Comparison of ENCODE assay signal across 11 cellular contexts in the genomic region with DNA sequence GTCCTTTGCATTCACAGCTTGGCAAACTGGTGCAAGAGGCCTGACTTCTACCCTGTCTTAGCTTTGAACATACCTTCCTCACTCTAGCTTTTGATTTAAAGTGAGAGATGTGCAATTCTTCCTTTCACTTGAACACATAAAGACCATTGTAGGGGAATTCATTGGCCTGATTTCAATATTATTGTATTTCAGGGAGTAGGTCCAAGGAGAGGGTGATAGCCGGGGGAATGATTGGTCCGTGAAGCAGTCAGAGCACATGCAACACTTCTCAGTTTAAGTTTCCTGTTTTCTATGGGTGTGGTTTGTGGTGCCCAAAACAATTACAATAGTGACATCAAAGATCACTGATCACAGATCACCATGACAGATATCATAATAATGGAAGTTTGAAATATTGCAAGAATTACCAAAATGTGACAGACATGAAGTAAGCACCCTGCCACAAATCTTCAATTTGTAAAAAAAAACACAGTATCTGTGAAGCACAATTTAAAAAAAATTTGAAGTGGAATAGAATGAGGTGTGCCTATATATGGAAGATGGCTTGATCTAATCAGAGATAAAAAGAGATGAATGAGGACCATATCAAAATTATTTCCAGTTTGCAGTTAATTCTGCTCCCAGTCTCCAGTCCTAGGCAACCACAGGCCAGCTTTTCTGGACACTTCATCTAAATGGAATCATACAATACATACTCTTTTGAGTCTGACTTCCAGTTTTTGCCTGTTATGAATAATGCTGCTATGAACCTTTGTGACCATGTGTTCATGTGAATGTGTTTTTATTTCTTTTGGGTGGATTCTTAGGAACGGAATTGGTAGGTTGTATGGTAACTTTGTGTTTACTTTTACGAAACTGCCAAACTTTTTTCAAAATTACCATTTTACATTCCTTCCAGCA. TPM values are rescaled to one million over a fixed set of nuclear protein-coding genes. Genes with fewer than 3 reads are reported as not detected.
A peak's percentile ranks its signal among the peaks of the same experiment; 100 is the strongest.
DNase-seq lines count a peak whose midpoint lies in the region; ATAC-seq and TF ChIP-seq lines count a peak whose summit lies in the region.
"Had no signal": no experiment of that assay in that cellular context is flagged by ENCODE, and none has a peak within 500 bp of the region (broad histone marks: within the 10 kb centered on the region; RNA-seq: fewer than 3 reads in every experiment).

No MANE protein-coding gene starts in this region.

- ATAC-seq in HG02610 (IDR thresholded peaks at IDR 0.05; ENCODE audit: unreplicated experiment) (peak; percentile 75), mucosa of descending colon (peak; percentile 78), left lobe of liver (no peak), GM18873 (IDR thresholded peaks at IDR 0.05; ENCODE audit: low FRiP score, unreplicated experiment) (no peak)
- ATAC-seq: HCT116 had no signal

- no peak overlapping the region for H3K4me3 ChIP-seq in BLaER1 treated with 17β-estradiol and CSF1 and Interleukin-3, amounts not matched to agents 10 nM and 100 nM
- H3K4me3 ChIP-seq in mucosa of descending colon: no peak overlapping the region

- peaks cover 26% of the 10 kb centered on the region for H3K36me3 Mint-ChIP-seq in activated T-helper 1 cell treated with anti-CD3 and anti-CD28 coated beads, Interleukin-12 subunit alpha, Interleukin-12 subunit beta, Interleukin-2, Interleukin-4 antibody, amounts not matched to agents 30 ng/mL and 10 ng/mL and 1 ng/mL, durations not matched to agents 14 hours and 24 hours and 36 hours (ENCODE audit: low read depth)

- no peak for TF ChIP-seq CTCF in mucosa of descending colon (IDR thresholded peaks at IDR 0.05)

- peaks cover 4% of the 10 kb centered on the region for H3K9me3 Mint-ChIP-seq in activated T-helper 1 cell treated with anti-CD3 and anti-CD28 coated beads, Interleukin-12 subunit alpha, Interleukin-12 subunit beta, Interleukin-2, Interleukin-4 antibody, amounts not matched to agents 30 ng/mL and 10 ng/mL and 1 ng/mL, durations not matched to agents 14 hours and 24 hours and 36 hours

- peaks cover 59% of the 10 kb centered on the region for H3K4me1 Mint-ChIP-seq in activated T-helper 1 cell treated with anti-CD3 and anti-CD28 coated beads, Interleukin-12 subunit alpha, Interleukin-12 subunit beta, Interleukin-2, Interleukin-4 antibody, amounts not matched to agents 30 ng/mL and 10 ng/mL and 1 ng/mL, durations not matched to agents 14 hours and 24 hours and 36 hours (ENCODE audit: low read depth)

- no peaks in the 10 kb centered on the region for H3K27me3 Mint-ChIP-seq in activated T-helper 1 cell treated with anti-CD3 and anti-CD28 coated beads, Interleukin-12 subunit alpha, Interleukin-12 subunit beta, Interleukin-2, Interleukin-4 antibody, amounts not matched to agents 30 ng/mL and 10 ng/mL and 1 ng/mL, durations not matched to agents 14 hours and 24 hours and 36 hours (ENCODE audit: insufficient read depth)

- peak overlapping the region in 9 of 11 experiments; percentile 6 to 59 (median 28); a peak in 10 of 22 replicates for H3K27ac ChIP-seq in BLaER1 treated with 17β-estradiol and CSF1 and Interleukin-3, amounts not matched to agents 10 nM and 100 nM

- H4K20me1 ChIP-seq in BLaER1 treated with 17β-estradiol and CSF1 and Interleukin-3, amounts not matched to agents 10 nM and 100 nM: no peaks in the 10 kb centered on the region

- peak overlapping the region; percentile 22 for H3K4me3 Mint-ChIP-seq in activated T-helper 1 cell treated with anti-CD3 and anti-CD28 coated beads, Interleukin-12 subunit alpha, Interleukin-12 subunit beta, Interleukin-2, Interleukin-4 antibody, amounts not matched to agents 30 ng/mL and 10 ng/mL and 1 ng/mL, durations not matched to agents 14 hours and 24 hours and 36 hours

- DNase-seq in activated T-helper 1 cell treated with anti-CD3 and anti-CD28 coated beads, Interleukin-12 subunit alpha, Interleukin-12 subunit beta, Interleukin-2, Interleukin-4 antibody, amounts not matched to agents 30 ng/mL and 10 ng/mL and 1 ng/mL, durations not matched to agents 14 hours and 24 hours and 36 hours (ENCODE audit: low spot score): peak; percentile 11
- DNase-seq in mucosa of descending colon (no peak), left lobe of liver (ENCODE audit: low spot score) (no peak), iPS-NIHi7 (ENCODE audit: extremely low spot score) (no peak), hippocampal formation (lab: John Stamatoyannopoulos, UW) (no peak)
- DNase-seq: EL, NCI-H1436 had no signal

- H3K27me3 ChIP-seq in BLaER1 treated with 17β-estradiol and CSF1 and Interleukin-3, amounts not matched to agents 10 nM and 100 nM: no peaks in the 10 kb centered on the region

- H3K4me1 ChIP-seq in BLaER1 treated with 17β-estradiol and CSF1 and Interleukin-3, amounts not matched to agents 10 nM and 100 nM: peaks cover 16 to 36% (median 25%) of the 10 kb centered on the region in 10 experiments
- peaks cover 22% of the 10 kb centered on the region for H3K4me1 ChIP-seq in mucosa of descending colon (ENCODE audit: low read depth)

- H3K4me2 ChIP-seq in BLaER1 treated with 17β-estradiol and CSF1 and Interleukin-3, amounts not matched to agents 10 nM and 100 nM: peak overlapping the region; percentile 11 to 58 (median 38)

- 0 out of 22 replicates have a peak overlapping the region, but pooled peaks of 1 of the 11 experiments have one; percentile 2 for H3K9ac ChIP-seq in BLaER1 treated with 17β-estradiol and CSF1 and Interleukin-3, amounts not matched to agents 10 nM and 100 nM

- H3K27ac Mint-ChIP-seq in activated T-helper 1 cell treated with anti-CD3 and anti-CD28 coated beads, Interleukin-12 subunit alpha, Interleukin-12 subunit beta, Interleukin-2, Interleukin-4 antibody, amounts not matched to agents 30 ng/mL and 10 ng/mL and 1 ng/mL, durations not matched to agents 14 hours and 24 hours and 36 hours: peak overlapping the region; percentile 92

- H3K9me3 ChIP-seq in BLaER1 treated with 17β-estradiol and CSF1 and Interleukin-3, amounts not matched to agents 10 nM and 100 nM (replicated peaks in 1 of 11): peaks cover 0 to 17% (median 6%) of the 10 kb centered on the region in 11 experiments; a peak in 14 of 22 replicates
- H3K9me3 ChIP-seq in mucosa of descending colon: no peaks in the 10 kb centered on the region

- peaks cover 0 to 13% (median 6%) of the 10 kb centered on the region in 11 experiments; a peak in 5 of 22 replicates for H3K36me3 ChIP-seq in BLaER1 treated with 17β-estradiol and CSF1 and Interleukin-3, amounts not matched to agents 10 nM and 100 nM
- H3K36me3 ChIP-seq in mucosa of descending colon (ENCODE audit: low read depth): no peaks in the 10 kb centered on the region

- intact Hi-C loops in activated T-helper 1 cell treated with anti-CD3 and anti-CD28 coated beads, Interleukin-12 subunit alpha, Interleukin-12 subunit beta, Interleukin-2, Interleukin-4 antibody, amounts not matched to agents 30 ng/mL and 10 ng/mL and 1 ng/mL, durations not matched to agents 14 hours and 24 hours and 36 hours (cut with micrococcal nuclease): loop anchor here (1.0 to 2.0 kb wide), 2 partner anchors 59 to 317 kb away; partner anchors contain the start of gene GPR19
- intact Hi-C loops in mucosa of descending colon (cut with DNase I, micrococcal nuclease): loop anchor here (10.0 kb wide), 3 partner anchors 185 to 325 kb away; partner anchors contain the start of genes DUSP16 (in 1 of the 2) and GPR19 (in 1 of the 2)

RNA-seq across cellular contexts. Expression of gene BORCS5, which starts 23.2 kb away (rescaled TPM):
- 34.5 and 39.6 TPM in 2 replicates for total RNA-seq in activated T-helper 1 cell treated with anti-CD3 and anti-CD28 coated beads, Interleukin-12 subunit alpha, Interleukin-12 subunit beta, Interleukin-2, Interleukin-4 antibody, amounts not matched to agents 30 ng/mL and 10 ng/mL and 1 ng/mL, durations not matched to agents 14 hours and 24 hours and 36 hours
- 10 to 100 TPM; 12.1 to 18.1 (median 15.0) TPM for total RNA-seq in mucosa of descending colon
- total RNA-seq in left lobe of liver: 8.3 TPM

RNA-seq across cellular contexts. Expression of gene MANSC1, which starts 30.0 kb away (rescaled TPM):
- total RNA-seq in activated T-helper 1 cell treated with anti-CD3 and anti-CD28 coated beads, Interleukin-12 subunit alpha, Interleukin-12 subunit beta, Interleukin-2, Interleukin-4 antibody, amounts not matched to agents 30 ng/mL and 10 ng/mL and 1 ng/mL, durations not matched to agents 14 hours and 24 hours and 36 hours: 0.83 and 1.4 TPM in 2 replicates
- total RNA-seq in mucosa of descending colon (10 to 100 TPM; 34.3 to 59.1 (median 46.5) TPM), left lobe of liver (6.6 TPM)

Comparison
In these comparisons a context has a peak if more than half of its experiments do, and no peak if none do; other contexts are left out.
1. ATAC-seq: peak in HG02610 (single experiment) and mucosa of descending colon (single experiment); none in left lobe of liver (single experiment) and GM18873 (single experiment).